ENCODE assay signal across 1 cellular context in genomic region chr17:73703216-73703615, GRCh38.
TF ChIP-seq lines count a peak whose summit lies in the region.

No MANE protein-coding gene starts in this region.

TF ChIP-seq in HepG2, 621 proteins besides CTCF, POLR2A, EP300 and RAD21 (continued from another document):
- TF ChIP-seq MTA3 (CRISPR knock-in tag; IDR thresholded peaks at IDR 0.05) (no peak), THRA (CRISPR knock-in tag; IDR thresholded peaks at IDR 0.05; ENCODE audit: borderline replicate concordance) (no peak), MTF2 (CRISPR knock-in tag; IDR thresholded peaks at IDR 0.05; ENCODE audit: borderline replicate concordance) (no peak), SCMH1 (CRISPR knock-in tag; IDR thresholded peaks at IDR 0.05; ENCODE audit: borderline replicate concordance) (no peak), IRF1 (CRISPR knock-in tag; IDR thresholded peaks at IDR 0.05; ENCODE audit: low read depth) (no peak)
